In the genomic region with DNA sequence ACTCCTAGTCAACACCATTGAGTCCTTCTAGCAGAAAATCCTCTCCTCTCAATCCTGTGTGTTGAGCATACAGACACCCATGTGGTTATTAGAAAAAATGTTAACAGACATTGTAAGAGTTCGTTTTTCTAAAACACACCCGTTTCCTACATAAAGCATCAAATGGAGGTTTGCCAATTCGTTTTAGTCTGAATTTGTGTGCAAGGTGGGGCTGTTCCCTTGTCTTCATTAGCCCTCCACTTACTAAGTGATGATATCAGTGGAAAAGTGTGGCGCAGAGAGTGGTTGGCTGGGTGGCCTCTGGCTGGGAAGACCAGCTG, we compare ENCODE assay signal across 1 cellular context.
TF ChIP-seq lines count a peak whose summit lies in the region.

No MANE protein-coding gene starts in this region.

TF ChIP-seq in HepG2, 621 proteins besides CTCF, POLR2A, EP300 and RAD21 (continues in another document):
- TF ChIP-seq TOPORS (CRISPR knock-in tag; IDR thresholded peaks at IDR 0.05) (peak; percentile 1; the same call in 1 of the 2 replicates), ZNF17 (CRISPR knock-in tag; IDR thresholded peaks at IDR 0.05) (no peak), ZNF891 (CRISPR knock-in tag; IDR thresholded peaks at IDR 0.05) (no peak), ZNF607 (CRISPR knock-in tag; IDR thresholded peaks at IDR 0.05; ENCODE audit: borderline replicate concordance) (no peak), ZNF160 (CRISPR knock-in tag; IDR thresholded peaks at IDR 0.05) (0 out of 2 replicates have a peak, but pooled peaks have one; percentile 37), RFXANK (CRISPR knock-in tag; IDR thresholded peaks at IDR 0.05) (no peak), ADNP (CRISPR knock-in tag; IDR thresholded peaks at IDR 0.05) (no peak), ZNF33B (CRISPR knock-in tag; IDR thresholded peaks at IDR 0.05) (no peak; the same call in 1 of the 2 replicates), KMT2B (CRISPR knock-in tag; IDR thresholded peaks at IDR 0.05) (no peak), NR2F2 (IDR thresholded peaks at IDR 0.05; ENCODE audit: borderline replicate concordance, low read depth) (no peak), NCOR1 (IDR thresholded peaks at IDR 0.05; ENCODE audit: borderline replicate concordance, low read length) (no peak), ZNF180 (CRISPR knock-in tag; IDR thresholded peaks at IDR 0.05; ENCODE audit: borderline replicate concordance, low read depth) (no peak), SP5 (CRISPR knock-in tag; IDR thresholded peaks at IDR 0.05; ENCODE audit: borderline replicate concordance, low read depth) (no peak), ZNF670 (CRISPR knock-in tag; IDR thresholded peaks at IDR 0.05; ENCODE audit: borderline replicate concordance) (no peak), HMG20B (CRISPR knock-in tag; conservative IDR thresholded peaks at IDR 0.05) (no peak), ZSCAN31 (CRISPR knock-in tag; IDR thresholded peaks at IDR 0.05; ENCODE audit: low read depth) (0 out of 2 replicates have a peak, but pooled peaks have one; percentile 8), GABPA (IDR thresholded peaks at IDR 0.05; ENCODE audit: low read depth, low read length) (no peak), GABPA (CRISPR knock-in tag; IDR thresholded peaks at IDR 0.05; ENCODE audit: low read depth) (no peak), HNRNPK (IDR thresholded peaks at IDR 0.05; ENCODE audit: low read depth, low read length, poor library complexity, severe bottlenecking) (no peak), TAF1 (CRISPR knock-in tag; IDR thresholded peaks at IDR 0.05) (no peak), NBN (conservative IDR thresholded peaks at IDR 0.05) (no peak), ZNF10 (CRISPR knock-in tag; IDR thresholded peaks at IDR 0.05; ENCODE audit: borderline replicate concordance, low read depth) (no peak), KLF9 (CRISPR knock-in tag; IDR thresholded peaks at IDR 0.05; ENCODE audit: low read depth) (no peak), ZNF546 (CRISPR knock-in tag; conservative IDR thresholded peaks at IDR 0.05) (no peak), HIVEP1 (CRISPR knock-in tag; IDR thresholded peaks at IDR 0.05) (no peak), KMT2A (CRISPR knock-in tag; IDR thresholded peaks at IDR 0.05) (no peak), SIX4 (CRISPR knock-in tag; IDR thresholded peaks at IDR 0.05) (0 out of 2 replicates have a peak, but pooled peaks have one; percentile 4), POLR2G (IDR thresholded peaks at IDR 0.05; ENCODE audit: low read depth, low read length) (no peak), ZSCAN9 (CRISPR knock-in tag; IDR thresholded peaks at IDR 0.05; ENCODE audit: borderline replicate concordance) (no peak), PCBP1 (IDR thresholded peaks at IDR 0.05; ENCODE audit: borderline replicate concordance, low read depth, low read length) (no peak)
- TF ChIP-seq, protein P1, sequence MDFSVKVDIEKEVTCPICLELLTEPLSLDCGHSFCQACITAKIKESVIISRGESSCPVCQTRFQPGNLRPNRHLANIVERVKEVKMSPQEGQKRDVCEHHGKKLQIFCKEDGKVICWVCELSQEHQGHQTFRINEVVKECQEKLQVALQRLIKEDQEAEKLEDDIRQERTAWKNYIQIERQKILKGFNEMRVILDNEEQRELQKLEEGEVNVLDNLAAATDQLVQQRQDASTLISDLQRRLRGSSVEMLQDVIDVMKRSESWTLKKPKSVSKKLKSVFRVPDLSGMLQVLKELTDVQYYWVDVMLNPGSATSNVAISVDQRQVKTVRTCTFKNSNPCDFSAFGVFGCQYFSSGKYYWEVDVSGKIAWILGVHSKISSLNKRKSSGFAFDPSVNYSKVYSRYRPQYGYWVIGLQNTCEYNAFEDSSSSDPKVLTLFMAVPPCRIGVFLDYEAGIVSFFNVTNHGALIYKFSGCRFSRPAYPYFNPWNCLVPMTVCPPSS (IDR thresholded peaks at IDR 0.05), result no peak
- TF ChIP-seq, protein P2, sequence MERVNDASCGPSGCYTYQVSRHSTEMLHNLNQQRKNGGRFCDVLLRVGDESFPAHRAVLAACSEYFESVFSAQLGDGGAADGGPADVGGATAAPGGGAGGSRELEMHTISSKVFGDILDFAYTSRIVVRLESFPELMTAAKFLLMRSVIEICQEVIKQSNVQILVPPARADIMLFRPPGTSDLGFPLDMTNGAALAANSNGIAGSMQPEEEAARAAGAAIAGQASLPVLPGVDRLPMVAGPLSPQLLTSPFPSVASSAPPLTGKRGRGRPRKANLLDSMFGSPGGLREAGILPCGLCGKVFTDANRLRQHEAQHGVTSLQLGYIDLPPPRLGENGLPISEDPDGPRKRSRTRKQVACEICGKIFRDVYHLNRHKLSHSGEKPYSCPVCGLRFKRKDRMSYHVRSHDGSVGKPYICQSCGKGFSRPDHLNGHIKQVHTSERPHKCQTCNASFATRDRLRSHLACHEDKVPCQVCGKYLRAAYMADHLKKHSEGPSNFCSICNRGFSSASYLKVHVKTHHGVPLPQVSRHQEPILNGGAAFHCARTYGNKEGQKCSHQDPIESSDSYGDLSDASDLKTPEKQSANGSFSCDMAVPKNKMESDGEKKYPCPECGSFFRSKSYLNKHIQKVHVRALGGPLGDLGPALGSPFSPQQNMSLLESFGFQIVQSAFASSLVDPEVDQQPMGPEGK (CRISPR knock-in tag; IDR thresholded peaks at IDR 0.05), result no peak
- TF ChIP-seq, protein P3, sequence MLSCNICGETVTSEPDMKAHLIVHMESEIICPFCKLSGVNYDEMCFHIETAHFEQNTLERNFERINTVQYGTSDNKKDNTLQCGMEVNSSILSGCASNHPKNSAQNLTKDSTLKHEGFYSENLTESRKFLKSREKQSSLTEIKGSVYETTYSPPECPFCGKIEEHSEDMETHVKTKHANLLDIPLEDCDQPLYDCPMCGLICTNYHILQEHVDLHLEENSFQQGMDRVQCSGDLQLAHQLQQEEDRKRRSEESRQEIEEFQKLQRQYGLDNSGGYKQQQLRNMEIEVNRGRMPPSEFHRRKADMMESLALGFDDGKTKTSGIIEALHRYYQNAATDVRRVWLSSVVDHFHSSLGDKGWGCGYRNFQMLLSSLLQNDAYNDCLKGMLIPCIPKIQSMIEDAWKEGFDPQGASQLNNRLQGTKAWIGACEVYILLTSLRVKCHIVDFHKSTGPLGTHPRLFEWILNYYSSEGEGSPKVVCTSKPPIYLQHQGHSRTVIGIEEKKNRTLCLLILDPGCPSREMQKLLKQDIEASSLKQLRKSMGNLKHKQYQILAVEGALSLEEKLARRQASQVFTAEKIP (CRISPR knock-in tag; IDR thresholded peaks at IDR 0.05; ENCODE audit: borderline replicate concordance), result no peak
- TF ChIP-seq, protein P4, sequence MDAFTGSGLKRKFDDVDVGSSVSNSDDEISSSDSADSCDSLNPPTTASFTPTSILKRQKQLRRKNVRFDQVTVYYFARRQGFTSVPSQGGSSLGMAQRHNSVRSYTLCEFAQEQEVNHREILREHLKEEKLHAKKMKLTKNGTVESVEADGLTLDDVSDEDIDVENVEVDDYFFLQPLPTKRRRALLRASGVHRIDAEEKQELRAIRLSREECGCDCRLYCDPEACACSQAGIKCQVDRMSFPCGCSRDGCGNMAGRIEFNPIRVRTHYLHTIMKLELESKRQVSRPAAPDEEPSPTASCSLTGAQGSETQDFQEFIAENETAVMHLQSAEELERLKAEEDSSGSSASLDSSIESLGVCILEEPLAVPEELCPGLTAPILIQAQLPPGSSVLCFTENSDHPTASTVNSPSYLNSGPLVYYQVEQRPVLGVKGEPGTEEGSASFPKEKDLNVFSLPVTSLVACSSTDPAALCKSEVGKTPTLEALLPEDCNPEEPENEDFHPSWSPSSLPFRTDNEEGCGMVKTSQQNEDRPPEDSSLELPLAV (CRISPR knock-in tag; conservative IDR thresholded peaks at IDR 0.05; ENCODE audit: low read depth), result no peak
- TF ChIP-seq, protein P5, sequence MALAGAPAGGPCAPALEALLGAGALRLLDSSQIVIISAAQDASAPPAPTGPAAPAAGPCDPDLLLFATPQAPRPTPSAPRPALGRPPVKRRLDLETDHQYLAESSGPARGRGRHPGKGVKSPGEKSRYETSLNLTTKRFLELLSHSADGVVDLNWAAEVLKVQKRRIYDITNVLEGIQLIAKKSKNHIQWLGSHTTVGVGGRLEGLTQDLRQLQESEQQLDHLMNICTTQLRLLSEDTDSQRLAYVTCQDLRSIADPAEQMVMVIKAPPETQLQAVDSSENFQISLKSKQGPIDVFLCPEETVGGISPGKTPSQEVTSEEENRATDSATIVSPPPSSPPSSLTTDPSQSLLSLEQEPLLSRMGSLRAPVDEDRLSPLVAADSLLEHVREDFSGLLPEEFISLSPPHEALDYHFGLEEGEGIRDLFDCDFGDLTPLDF (CRISPR knock-in tag; IDR thresholded peaks at IDR 0.05), result no peak
- TF ChIP-seq, protein P6, sequence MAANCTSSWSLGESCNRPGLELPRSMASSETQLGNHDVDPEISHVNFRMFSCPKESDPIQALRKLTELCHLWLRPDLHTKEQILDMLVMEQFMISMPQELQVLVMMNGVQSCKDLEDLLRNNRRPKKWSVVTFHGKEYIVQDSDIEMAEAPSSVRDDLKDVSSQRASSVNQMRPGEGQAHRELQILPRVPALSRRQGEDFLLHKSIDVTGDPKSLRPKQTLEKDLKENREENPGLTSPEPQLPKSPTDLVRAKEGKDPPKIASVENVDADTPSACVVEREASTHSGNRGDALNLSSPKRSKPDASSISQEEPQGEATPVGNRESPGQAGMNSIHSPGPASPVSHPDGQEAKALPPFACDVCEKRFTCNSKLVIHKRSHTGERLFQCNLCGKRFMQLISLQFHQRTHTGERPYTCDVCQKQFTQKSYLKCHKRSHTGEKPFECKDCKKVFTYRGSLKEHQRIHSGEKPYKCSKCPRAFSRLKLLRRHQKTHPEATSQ (CRISPR knock-in tag; IDR thresholded peaks at IDR 0.05; ENCODE audit: borderline replicate concordance), result 0 out of 2 replicates have a peak, but pooled peaks have one; percentile 63
- TF ChIP-seq, protein P7, sequence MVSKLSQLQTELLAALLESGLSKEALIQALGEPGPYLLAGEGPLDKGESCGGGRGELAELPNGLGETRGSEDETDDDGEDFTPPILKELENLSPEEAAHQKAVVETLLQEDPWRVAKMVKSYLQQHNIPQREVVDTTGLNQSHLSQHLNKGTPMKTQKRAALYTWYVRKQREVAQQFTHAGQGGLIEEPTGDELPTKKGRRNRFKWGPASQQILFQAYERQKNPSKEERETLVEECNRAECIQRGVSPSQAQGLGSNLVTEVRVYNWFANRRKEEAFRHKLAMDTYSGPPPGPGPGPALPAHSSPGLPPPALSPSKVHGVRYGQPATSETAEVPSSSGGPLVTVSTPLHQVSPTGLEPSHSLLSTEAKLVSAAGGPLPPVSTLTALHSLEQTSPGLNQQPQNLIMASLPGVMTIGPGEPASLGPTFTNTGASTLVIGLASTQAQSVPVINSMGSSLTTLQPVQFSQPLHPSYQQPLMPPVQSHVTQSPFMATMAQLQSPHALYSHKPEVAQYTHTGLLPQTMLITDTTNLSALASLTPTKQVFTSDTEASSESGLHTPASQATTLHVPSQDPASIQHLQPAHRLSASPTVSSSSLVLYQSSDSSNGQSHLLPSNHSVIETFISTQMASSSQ (IDR thresholded peaks at IDR 0.05; ENCODE audit: low read depth), result no peak
- TF ChIP-seq, protein P7 (CRISPR knock-in tag; IDR thresholded peaks at IDR 0.05; ENCODE audit: borderline replicate concordance), result no peak
- TF ChIP-seq, protein P8, sequence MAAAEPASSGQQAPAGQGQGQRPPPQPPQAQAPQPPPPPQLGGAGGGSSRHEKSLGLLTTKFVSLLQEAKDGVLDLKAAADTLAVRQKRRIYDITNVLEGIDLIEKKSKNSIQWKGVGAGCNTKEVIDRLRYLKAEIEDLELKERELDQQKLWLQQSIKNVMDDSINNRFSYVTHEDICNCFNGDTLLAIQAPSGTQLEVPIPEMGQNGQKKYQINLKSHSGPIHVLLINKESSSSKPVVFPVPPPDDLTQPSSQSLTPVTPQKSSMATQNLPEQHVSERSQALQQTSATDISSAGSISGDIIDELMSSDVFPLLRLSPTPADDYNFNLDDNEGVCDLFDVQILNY (CRISPR knock-in tag; conservative IDR thresholded peaks at IDR 0.05), result no peak
- TF ChIP-seq, protein P9, sequence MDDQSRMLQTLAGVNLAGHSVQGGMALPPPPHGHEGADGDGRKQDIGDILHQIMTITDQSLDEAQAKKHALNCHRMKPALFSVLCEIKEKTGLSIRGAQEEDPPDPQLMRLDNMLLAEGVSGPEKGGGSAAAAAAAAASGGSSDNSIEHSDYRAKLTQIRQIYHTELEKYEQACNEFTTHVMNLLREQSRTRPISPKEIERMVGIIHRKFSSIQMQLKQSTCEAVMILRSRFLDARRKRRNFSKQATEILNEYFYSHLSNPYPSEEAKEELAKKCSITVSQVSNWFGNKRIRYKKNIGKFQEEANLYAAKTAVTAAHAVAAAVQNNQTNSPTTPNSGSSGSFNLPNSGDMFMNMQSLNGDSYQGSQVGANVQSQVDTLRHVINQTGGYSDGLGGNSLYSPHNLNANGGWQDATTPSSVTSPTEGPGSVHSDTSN (CRISPR knock-in tag; IDR thresholded peaks at IDR 0.05; ENCODE audit: borderline replicate concordance), result no peak
- TF ChIP-seq, protein P10, sequence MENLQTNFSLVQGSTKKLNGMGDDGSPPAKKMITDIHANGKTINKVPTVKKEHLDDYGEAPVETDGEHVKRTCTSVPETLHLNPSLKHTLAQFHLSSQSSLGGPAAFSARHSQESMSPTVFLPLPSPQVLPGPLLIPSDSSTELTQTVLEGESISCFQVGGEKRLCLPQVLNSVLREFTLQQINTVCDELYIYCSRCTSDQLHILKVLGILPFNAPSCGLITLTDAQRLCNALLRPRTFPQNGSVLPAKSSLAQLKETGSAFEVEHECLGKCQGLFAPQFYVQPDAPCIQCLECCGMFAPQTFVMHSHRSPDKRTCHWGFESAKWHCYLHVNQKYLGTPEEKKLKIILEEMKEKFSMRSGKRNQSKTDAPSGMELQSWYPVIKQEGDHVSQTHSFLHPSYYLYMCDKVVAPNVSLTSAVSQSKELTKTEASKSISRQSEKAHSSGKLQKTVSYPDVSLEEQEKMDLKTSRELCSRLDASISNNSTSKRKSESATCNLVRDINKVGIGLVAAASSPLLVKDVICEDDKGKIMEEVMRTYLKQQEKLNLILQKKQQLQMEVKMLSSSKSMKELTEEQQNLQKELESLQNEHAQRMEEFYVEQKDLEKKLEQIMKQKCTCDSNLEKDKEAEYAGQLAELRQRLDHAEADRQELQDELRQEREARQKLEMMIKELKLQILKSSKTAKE (CRISPR knock-in tag; IDR thresholded peaks at IDR 0.05; ENCODE audit: borderline replicate concordance), result no peak
